Comparison of ENCODE assay signal across 1 cellular context in the genomic region with DNA sequence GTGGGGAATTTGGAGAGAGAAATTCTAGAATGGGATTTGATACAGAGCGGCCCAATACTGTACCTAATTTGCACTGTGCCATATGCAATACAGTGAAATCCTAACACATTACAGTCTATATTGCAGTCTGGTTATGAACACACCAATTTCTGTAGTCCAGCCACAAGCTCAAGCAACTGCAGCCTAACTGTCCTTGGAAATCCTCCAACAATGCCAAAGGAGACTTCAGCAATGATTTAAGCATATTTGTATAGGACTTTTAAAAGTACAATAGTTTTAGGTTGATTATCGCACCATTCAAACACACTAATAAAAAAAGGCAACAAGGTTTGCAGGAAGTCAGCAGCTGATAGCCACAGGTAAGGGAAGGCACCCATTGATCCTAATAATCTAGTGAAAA.
TF ChIP-seq lines count a peak whose summit lies in the region.

No MANE protein-coding gene starts in this region.

TF ChIP-seq in IMR-90, 13 proteins besides CTCF, POLR2A, EP300 and RAD21:
- no peak for TF ChIP-seq BHLHE40 (IDR thresholded peaks at IDR 0.05; ENCODE audit: low read depth, low read length)
- TF ChIP-seq USF2 (IDR thresholded peaks at IDR 0.05; ENCODE audit: low read depth, low read length): no peak
- TF ChIP-seq FOS (IDR thresholded peaks at IDR 0.05; ENCODE audit: low read depth, low read length): no peak
- TF ChIP-seq MAZ (IDR thresholded peaks at IDR 0.05; ENCODE audit: borderline replicate concordance, low read depth, low read length): no peak
- TF ChIP-seq RCOR1 (IDR thresholded peaks at IDR 0.05; ENCODE audit: insufficient replicate concordance, low read length): no peak
- TF ChIP-seq, protein P1, sequence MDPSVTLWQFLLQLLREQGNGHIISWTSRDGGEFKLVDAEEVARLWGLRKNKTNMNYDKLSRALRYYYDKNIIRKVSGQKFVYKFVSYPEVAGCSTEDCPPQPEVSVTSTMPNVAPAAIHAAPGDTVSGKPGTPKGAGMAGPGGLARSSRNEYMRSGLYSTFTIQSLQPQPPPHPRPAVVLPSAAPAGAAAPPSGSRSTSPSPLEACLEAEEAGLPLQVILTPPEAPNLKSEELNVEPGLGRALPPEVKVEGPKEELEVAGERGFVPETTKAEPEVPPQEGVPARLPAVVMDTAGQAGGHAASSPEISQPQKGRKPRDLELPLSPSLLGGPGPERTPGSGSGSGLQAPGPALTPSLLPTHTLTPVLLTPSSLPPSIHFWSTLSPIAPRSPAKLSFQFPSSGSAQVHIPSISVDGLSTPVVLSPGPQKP (IDR thresholded peaks at IDR 0.05; ENCODE audit: borderline replicate concordance, low read depth, low read length): no peak
- no peak for TF ChIP-seq MAFK (IDR thresholded peaks at IDR 0.05; ENCODE audit: low read depth, low read length)
- TF ChIP-seq MXI1 (IDR thresholded peaks at IDR 0.05; ENCODE audit: borderline replicate concordance, low read depth, low read length): no peak
- TF ChIP-seq CHD1 (IDR thresholded peaks at IDR 0.05; ENCODE audit: low read depth, low read length): no peak
- no peak for TF ChIP-seq RFX5 (IDR thresholded peaks at IDR 0.05; ENCODE audit: low read depth, low read length)
- no peak for TF ChIP-seq NFE2L2 (IDR thresholded peaks at IDR 0.05; ENCODE audit: low read depth, low read length)
- no peak for TF ChIP-seq SMC3 (IDR thresholded peaks at IDR 0.05; ENCODE audit: low read depth, low read length)
- TF ChIP-seq CEBPB (IDR thresholded peaks at IDR 0.05; ENCODE audit: low read depth, low read length): no peak
